Comparison of ENCODE assay signal across 1 cellular context in genomic region chr11:120147094-120147949, GRCh38.
TF ChIP-seq lines count a peak whose summit lies in the region.

No MANE protein-coding gene starts in this region.

TF ChIP-seq in HepG2, 621 proteins besides CTCF, POLR2A, EP300 and RAD21 (continued from another document):
- TF ChIP-seq ZNF687 (CRISPR knock-in tag; IDR thresholded peaks at IDR 0.05), result no peak
- TF ChIP-seq ETV5 (CRISPR knock-in tag; IDR thresholded peaks at IDR 0.05; ENCODE audit: borderline replicate concordance), result no peak
